Comparison of ENCODE assay signal across 8 cellular contexts in the genomic region with DNA sequence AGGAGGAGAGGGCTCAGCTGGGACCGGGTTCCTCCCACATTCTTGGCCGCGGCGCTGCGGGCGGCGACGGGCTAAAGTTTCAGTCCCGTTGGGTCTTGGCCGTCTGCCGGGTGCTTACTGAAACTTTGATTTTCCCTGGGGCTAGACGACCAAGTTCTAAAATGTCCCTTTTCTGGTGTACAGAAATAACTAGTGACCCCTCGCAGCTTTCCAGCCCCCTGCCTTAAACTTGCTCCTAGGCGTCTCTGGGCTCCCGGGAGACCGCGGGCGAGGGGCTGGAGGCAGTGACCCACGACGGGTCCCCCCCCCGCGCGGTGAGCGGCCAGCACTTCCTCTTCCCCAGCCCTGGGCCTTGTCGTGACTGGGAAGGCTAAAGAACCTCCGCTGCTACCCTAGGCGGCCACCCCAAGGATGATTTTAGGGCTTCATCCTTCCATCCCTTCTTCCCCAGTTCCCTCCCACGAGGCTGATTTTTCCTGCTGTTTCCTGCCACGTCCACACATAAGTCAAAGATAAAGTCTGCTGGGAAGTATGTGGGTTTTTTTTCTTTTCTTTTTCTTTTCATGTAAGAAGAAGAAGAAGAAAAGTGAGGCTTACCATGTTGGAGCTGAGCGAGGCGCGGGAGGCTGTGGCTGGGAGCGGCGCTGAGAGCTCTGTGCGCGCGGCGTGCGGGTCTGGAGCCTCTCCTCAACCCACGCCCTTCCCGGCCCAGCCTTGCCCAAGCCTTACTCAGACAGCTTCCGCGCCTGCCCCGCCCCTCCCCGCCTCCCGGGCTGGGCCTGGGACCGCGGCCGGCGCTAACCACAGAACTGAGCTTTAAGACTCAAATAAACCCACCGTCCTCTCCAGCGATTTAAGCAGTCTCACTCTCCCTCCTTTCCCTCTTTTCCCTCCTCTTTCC. TPM values are rescaled to one million over a fixed set of nuclear protein-coding genes. Genes with fewer than 3 reads are reported as not detected.
A peak's percentile ranks its signal among the peaks of the same experiment; 100 is the strongest.
DNase-seq lines count a peak whose midpoint lies in the region; ATAC-seq, FAIRE-seq and TF ChIP-seq lines count a peak whose summit lies in the region.

A gene (minus strand): TSS at position 689 of the 901 bp plus-strand sequence. CDS start 89 bp downstream, at position 600.

- peaks cover 11% of the 10 kb centered on the region for H3K4me1 ChIP-seq in RWPE2 (ENCODE audit: insufficient read depth, poor library complexity, severe bottlenecking)
- H3K4me1 ChIP-seq in stomach, result peaks cover 26 to 69% (median 46%) of the 10 kb centered on the region in 4 donors

- peak within 1 kb of the TSS; percentile 97 for H3K27ac ChIP-seq in RWPE2 (ENCODE audit: poor library complexity, severe bottlenecking)
- H3K27ac ChIP-seq in stomach, result peak within 1 kb of the TSS; percentile 93 to 99 (median 95)

- peak within 1 kb of the TSS; percentile 99 for H3K4me3 Mint-ChIP-seq in activated T-helper 2 cell treated with anti-CD3 and anti-CD28 coated beads, Interferon-gamma antibody, Interleukin-2, Interleukin-4, amounts not matched to agents 10 μg/mL and 5 μg/mL and 100 μg/mL, durations not matched to agents 14 hours and 24 hours and 36 hours (ENCODE audit: low read depth)
- H3K4me3 Mint-ChIP-seq in nephron, result peak within 1 kb of the TSS; percentile 91 to 96 (median 91)

- no peaks in the 10 kb centered on the region for H3K9me3 Mint-ChIP-seq in activated T-helper 2 cell treated with anti-CD3 and anti-CD28 coated beads, Interferon-gamma antibody, Interleukin-2, Interleukin-4, amounts not matched to agents 10 μg/mL and 5 μg/mL and 100 μg/mL, durations not matched to agents 14 hours and 24 hours and 36 hours
- H3K9me3 Mint-ChIP-seq in nephron, result no peaks in the 10 kb centered on the region

- TF ChIP-seq POLR2A in GM12891 (IDR thresholded peaks at IDR 0.05; ENCODE audit: low read depth, low read length) (no peak), stomach (IDR thresholded peaks at IDR 0.05) (peak in 2 of 4 donors; percentile 79 to 82)

- peaks cover 51% of the 10 kb centered on the region for H3K36me3 ChIP-seq in RWPE2 (ENCODE audit: low read depth)
- H3K36me3 ChIP-seq in stomach, result peaks cover 22 to 27% (median 23%) of the 10 kb centered on the region in 4 donors

- H3K4me3 ChIP-seq in RWPE2 (ENCODE audit: severe bottlenecking) (peak within 1 kb of the TSS; percentile 92), stomach (peak within 1 kb of the TSS; percentile 56 to 74 (median 61))

- H3K9me3 ChIP-seq in RWPE2 (ENCODE audit: severe bottlenecking) (no peaks in the 10 kb centered on the region), stomach (no peaks in the 10 kb centered on the region)

- intact Hi-C loops in activated T-helper 2 cell treated with anti-CD3 and anti-CD28 coated beads, Interferon-gamma antibody, Interleukin-2, Interleukin-4, amounts not matched to agents 10 μg/mL and 5 μg/mL and 100 μg/mL, durations not matched to agents 14 hours and 24 hours and 36 hours (cut with micrococcal nuclease), result loop anchor here (10.0 kb wide), 1 partner anchor 582 kb away; a partner anchor contains a TSS
- intact Hi-C loops in stomach (cut with DNase I; ENCODE audit: low total_unique reads), result no loop called here

- no peak for FAIRE-seq in GM12891 (lab: Jason Lieb, UNC)

- peak; percentile 40 for DNase-seq in GM12891 (ENCODE audit: insufficient read length, low spot score)
- DNase-seq in RWPE2 (ENCODE audit: low spot score), result peak; percentile 94
- peak; percentile 72 for DNase-seq in activated T-helper 2 cell treated with anti-CD3 and anti-CD28 coated beads, Interferon-gamma antibody, Interleukin-2, Interleukin-4, amounts not matched to agents 10 μg/mL and 5 μg/mL and 100 μg/mL, durations not matched to agents 14 hours and 24 hours and 36 hours (ENCODE audit: low spot score)
- DNase-seq in fibroblast of peridontal ligament (ENCODE audit: extremely low read depth), result peak; percentile 80
- peak; percentile 93 for DNase-seq in stomach
- no peak for DNase-seq in NCI-H345 treated with DMSO at 0.1 percent for 48 hours (lab: John Stamatoyannopoulos, UW; ENCODE audit: unreplicated experiment)

- H3K27me3 Mint-ChIP-seq in activated T-helper 2 cell treated with anti-CD3 and anti-CD28 coated beads, Interferon-gamma antibody, Interleukin-2, Interleukin-4, amounts not matched to agents 10 μg/mL and 5 μg/mL and 100 μg/mL, durations not matched to agents 14 hours and 24 hours and 36 hours (ENCODE audit: low read depth), result no peaks in the 10 kb centered on the region
- H3K27me3 Mint-ChIP-seq in nephron (ENCODE audit: low read depth), result no peaks in the 10 kb centered on the region

- no peaks in the 10 kb centered on the region for H3K27me3 ChIP-seq in RWPE2 (ENCODE audit: insufficient read depth, poor library complexity, severe bottlenecking)
- no peaks in the 10 kb centered on the region for H3K27me3 ChIP-seq in stomach

- H3K4me1 Mint-ChIP-seq in activated T-helper 2 cell treated with anti-CD3 and anti-CD28 coated beads, Interferon-gamma antibody, Interleukin-2, Interleukin-4, amounts not matched to agents 10 μg/mL and 5 μg/mL and 100 μg/mL, durations not matched to agents 14 hours and 24 hours and 36 hours (ENCODE audit: low read depth), result peaks cover 26% of the 10 kb centered on the region
- peaks cover 16% of the 10 kb centered on the region for H3K4me1 Mint-ChIP-seq in nephron

- peak within 1 kb of the TSS; percentile 97 for H3K27ac Mint-ChIP-seq in activated T-helper 2 cell treated with anti-CD3 and anti-CD28 coated beads, Interferon-gamma antibody, Interleukin-2, Interleukin-4, amounts not matched to agents 10 μg/mL and 5 μg/mL and 100 μg/mL, durations not matched to agents 14 hours and 24 hours and 36 hours
- H3K27ac Mint-ChIP-seq in nephron, result peak within 1 kb of the TSS; percentile 90 to 97 (median 97)

- TF ChIP-seq CTCF in RWPE2 (IDR thresholded peaks at IDR 0.05; ENCODE audit: poor library complexity, severe bottlenecking) (no peak), nephron (IDR thresholded peaks at IDR 0.05; ENCODE audit: unreplicated experiment in 3 of 3) (no peak), stomach (IDR thresholded peaks at IDR 0.05) (no peak)

- WGBS in stomach, 5 donors, result 0 to 1% (median 1%) methylated on average over 51 to 52 of the region's 52 CpGs

- H3K36me3 Mint-ChIP-seq in activated T-helper 2 cell treated with anti-CD3 and anti-CD28 coated beads, Interferon-gamma antibody, Interleukin-2, Interleukin-4, amounts not matched to agents 10 μg/mL and 5 μg/mL and 100 μg/mL, durations not matched to agents 14 hours and 24 hours and 36 hours (ENCODE audit: low read depth), result peaks cover 45% of the 10 kb centered on the region
- peaks cover 20% of the 10 kb centered on the region for H3K36me3 Mint-ChIP-seq in nephron (ENCODE audit: low read depth)

- TF ChIP-seq EP300 in stomach (IDR thresholded peaks at IDR 0.05), result no peak

- peak; percentile 42 for ATAC-seq in HG03064 (IDR thresholded peaks at IDR 0.05; ENCODE audit: low read depth, unreplicated experiment)
- ATAC-seq in RWPE2 (ENCODE audit: low read depth), result peak; percentile 92

TF ChIP-seq in GM12891, 5 proteins besides CTCF, POLR2A, EP300 and RAD21:
- TF ChIP-seq SPI1 (IDR thresholded peaks at IDR 0.05; ENCODE audit: low read depth, low read length), result peak; percentile 84
- no peak for TF ChIP-seq PAX5 (IDR thresholded peaks at IDR 0.05; ENCODE audit: insufficient read depth, low read length, severe bottlenecking)

RNA-seq across cellular contexts. Expression of the gene that starts here (rescaled TPM):
- 49.0 TPM for polyA plus RNA-seq in GM12891 (2012; ENCODE audit: low read depth, missing spikeins)
- 277 and 295 TPM in 2 replicates for total RNA-seq in activated T-helper 2 cell treated with anti-CD3 and anti-CD28 coated beads, Interferon-gamma antibody, Interleukin-2, Interleukin-4, amounts not matched to agents 10 μg/mL and 5 μg/mL and 100 μg/mL, durations not matched to agents 14 hours and 24 hours and 36 hours
- total RNA-seq in stomach, result 100 to 1,000 TPM in 1 of 5 donors, 10 to 100 TPM in 3, 1 to 10 TPM in 1; 9.8 to 450 (median 26.1) TPM
- polyA plus RNA-seq in stomach, result 1,000 to 10,000 TPM; 1,189 to 3,881 (median 1,794) TPM
